In the genomic region with DNA sequence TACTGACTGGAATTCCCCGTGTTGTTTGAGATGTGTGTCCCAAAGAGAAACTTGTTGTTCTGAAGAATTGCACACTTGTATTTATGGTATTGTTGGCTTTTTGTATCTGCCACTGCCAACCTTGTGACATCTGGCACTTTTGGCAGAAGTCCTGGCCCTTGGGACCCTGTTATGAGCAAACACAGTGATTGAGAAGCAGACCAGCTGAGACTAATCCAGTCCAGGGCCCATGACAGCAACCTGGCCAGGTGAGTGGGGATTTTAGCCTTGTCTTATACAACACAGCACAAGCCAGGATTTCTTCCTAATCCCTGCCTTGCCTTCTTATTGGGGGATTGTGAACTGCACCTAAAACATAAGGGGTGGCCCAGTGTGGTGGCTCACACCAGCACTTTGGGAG, we compare ENCODE assay signal across 29 cellular contexts.
"Had no signal": no experiment of that assay in that cellular context is flagged by ENCODE, and none has a peak within 500 bp of the region (broad histone marks: within the 10 kb centered on the region; RNA-seq: fewer than 3 reads in every experiment).

No MANE protein-coding gene starts in this region.

- H3K36me3 Mint-ChIP-seq: natural killer cell, neural progenitor cell had no signal

- H3K4me3 ChIP-seq: heart right ventricle, lung, neural progenitor cell, sigmoid colon, stomach, thyroid gland, upper lobe of right lung had no signal

- H3K4me2 ChIP-seq: neural progenitor cell had no signal

- H3K27ac Mint-ChIP-seq: activated naive CD8-positive, alpha-beta T cell; effector memory CD8-positive, alpha-beta T cell; natural killer cell; neural progenitor cell; stimulated activated memory B cell treated with anti-CD40 and anti-IgM and Interleukin-4, amounts not matched to agents 10 μg/mL and 1 μg/mL and 100 μg/mL, for 72 hours; T-helper 1 cell treated with Interleukin-12 subunit alpha and Interleukin-12 subunit beta and Interleukin-4 antibody, amounts not matched to agents 30 μg/mL and 1 μg/mL, for 36 hours had no signal

- H3K27ac ChIP-seq: neural progenitor cell, sigmoid colon, stomach, thyroid gland, upper lobe of right lung, VCaP had no signal

- H3K9me3 ChIP-seq: sigmoid colon, stomach, thyroid gland, upper lobe of right lung had no signal

- H3K36me3 ChIP-seq: heart right ventricle, neural progenitor cell, sigmoid colon, stomach, thyroid gland, upper lobe of right lung had no signal

- DNase-seq: activated CD4-positive, alpha-beta T cell treated with anti-CD3 and anti-CD28 coated beads for 4 hours; activated CD4-positive, alpha-beta T cell treated with anti-CD3 and anti-CD28 coated beads, Interleukin-2, amount 50 U/mL, for 4 hours; activated CD8-positive, alpha-beta memory T cell treated with anti-CD3 and anti-CD28 coated beads for 24 hours; activated effector memory CD4-positive, alpha-beta T cell treated with Interleukin-2 at 50 U/mL for 16 hours; activated naive CD4-positive, alpha-beta T cell treated with Interleukin-2 at 50 U/mL for 16 hours; anterior cingulate cortex; cerebellar nuclear complex; cortex of kidney; effector memory CD8-positive, alpha-beta T cell; erythroblast; foreskin fibroblast; heart right ventricle; mesendoderm; natural killer cell; sigmoid colon; small intestine; stimulated activated CD4-positive, alpha-beta T cell treated with anti-CD3 and anti-CD28 coated beads, Interleukin-4, amount 100 ng/mL, for 4 hours; stimulated activated CD8-positive, alpha-beta memory T cell treated with anti-CD3 and anti-CD28 coated beads, Interleukin-4, amount 100 ng/mL, for 48 hours; stomach; T-helper 9 cell; thyroid gland; upper lobe of right lung had no signal

- H3K9me3 Mint-ChIP-seq: effector memory CD8-positive, alpha-beta T cell; natural killer cell had no signal

- ATAC-seq: effector memory CD8-positive, alpha-beta T cell; left lobe of liver; natural killer cell; stimulated activated memory B cell treated with anti-CD40 and anti-IgM and Interleukin-4, amounts not matched to agents 10 μg/mL and 1 μg/mL and 100 μg/mL, for 72 hours; upper lobe of right lung had no signal

- H3K4me1 Mint-ChIP-seq: natural killer cell; stimulated activated memory B cell treated with anti-CD40 and anti-IgM and Interleukin-4, amounts not matched to agents 10 μg/mL and 1 μg/mL and 100 μg/mL, for 72 hours had no signal

- H3K4me3 Mint-ChIP-seq: activated naive CD8-positive, alpha-beta T cell; effector memory CD8-positive, alpha-beta T cell; natural killer cell; neural progenitor cell; stimulated activated memory B cell treated with anti-CD40 and anti-IgM and Interleukin-4, amounts not matched to agents 10 μg/mL and 1 μg/mL and 100 μg/mL, for 72 hours; T-helper 1 cell treated with Interleukin-12 subunit alpha and Interleukin-12 subunit beta and Interleukin-4 antibody, amounts not matched to agents 30 μg/mL and 1 μg/mL, for 36 hours had no signal

- H3K4me1 ChIP-seq: thyroid gland, upper lobe of right lung had no signal

- H3K27me3 ChIP-seq: neural progenitor cell, sigmoid colon, stomach, thyroid gland had no signal
